ENCODE assay signal across 31 cellular contexts in the genomic region with DNA sequence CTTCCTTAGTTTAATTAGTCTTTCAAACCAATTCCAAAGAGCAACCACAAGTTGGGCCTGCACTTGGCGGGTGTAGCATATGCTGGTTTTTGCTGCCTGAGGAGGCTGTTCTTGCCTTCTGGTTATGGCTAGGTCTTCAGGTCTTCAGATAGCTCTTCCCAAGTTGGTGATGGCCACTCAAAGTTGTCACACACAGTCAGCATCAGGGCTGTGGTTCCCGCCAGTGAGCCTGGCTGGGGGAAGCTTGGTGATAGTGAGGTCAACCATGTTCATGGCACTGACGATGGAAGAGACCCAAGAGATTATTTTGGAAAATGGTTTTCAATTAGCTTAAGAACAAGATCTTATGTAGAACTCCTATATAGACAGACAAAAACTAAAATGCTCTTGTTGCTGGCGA. TPM values are rescaled to one million over a fixed set of nuclear protein-coding genes. Genes with fewer than 3 reads are reported as not detected.
"Had no signal": no experiment of that assay in that cellular context is flagged by ENCODE, and none has a peak within 500 bp of the region (broad histone marks: within the 10 kb centered on the region; RNA-seq: fewer than 3 reads in every experiment).

No MANE protein-coding gene starts in this region.

- H3K27ac Mint-ChIP-seq: stimulated activated effector memory CD8-positive, alpha-beta T cell treated with anti-CD3 and anti-CD28 coated beads, Interleukin-12 subunit alpha, Interleukin-12 subunit beta, amount 100 ng/mL, for 72 hours; stimulated activated memory B cell treated with anti-CD40 and anti-IgM and Interleukin-4, amounts not matched to agents 10 μg/mL and 1 μg/mL and 100 μg/mL, for 72 hours; stimulated activated naive B cell treated with anti-CD40 and anti-IgM and Interleukin-4, amounts not matched to agents 10 μg/mL and 1 μg/mL and 100 μg/mL, for 72 hours; stimulated activated naive CD8-positive, alpha-beta T cell treated with anti-CD3 and anti-CD28 coated beads, Interleukin-15, amount 100 ng/mL, for 72 hours; stimulated activated naive CD8-positive, alpha-beta T cell treated with anti-CD3 and anti-CD28 coated beads, Interleukin-15, Interleukin-2, amounts not matched to agents 100 ng/mL and 50 ng/mL, for 24 hours; type B pancreatic cell had no signal

- H3K36me3 Mint-ChIP-seq: stimulated activated effector memory CD8-positive, alpha-beta T cell treated with anti-CD3 and anti-CD28 coated beads, Interleukin-12 subunit alpha, Interleukin-12 subunit beta, amount 100 ng/mL, for 72 hours; stimulated activated memory B cell treated with anti-CD40 and anti-IgM and Interleukin-4, amounts not matched to agents 10 μg/mL and 1 μg/mL and 100 μg/mL, for 72 hours; stimulated activated naive B cell treated with anti-CD40 and anti-IgM and Interleukin-4, amounts not matched to agents 10 μg/mL and 1 μg/mL and 100 μg/mL, for 72 hours; type B pancreatic cell had no signal

- H3K4me1 Mint-ChIP-seq: stimulated activated effector memory CD8-positive, alpha-beta T cell treated with anti-CD3 and anti-CD28 coated beads, Interleukin-12 subunit alpha, Interleukin-12 subunit beta, amount 100 ng/mL, for 72 hours; stimulated activated memory B cell treated with anti-CD40 and anti-IgM and Interleukin-4, amounts not matched to agents 10 μg/mL and 1 μg/mL and 100 μg/mL, for 72 hours; stimulated activated naive B cell treated with anti-CD40 and anti-IgM and Interleukin-4, amounts not matched to agents 10 μg/mL and 1 μg/mL and 100 μg/mL, for 72 hours; stimulated activated naive CD8-positive, alpha-beta T cell treated with anti-CD3 and anti-CD28 coated beads, Interleukin-15, amount 100 ng/mL, for 72 hours had no signal

- H3K4me3 Mint-ChIP-seq: stimulated activated effector memory CD8-positive, alpha-beta T cell treated with anti-CD3 and anti-CD28 coated beads, Interleukin-12 subunit alpha, Interleukin-12 subunit beta, amount 100 ng/mL, for 72 hours; stimulated activated memory B cell treated with anti-CD40 and anti-IgM and Interleukin-4, amounts not matched to agents 10 μg/mL and 1 μg/mL and 100 μg/mL, for 72 hours; stimulated activated naive B cell treated with anti-CD40 and anti-IgM and Interleukin-4, amounts not matched to agents 10 μg/mL and 1 μg/mL and 100 μg/mL, for 72 hours; stimulated activated naive CD8-positive, alpha-beta T cell treated with anti-CD3 and anti-CD28 coated beads, Interleukin-15, amount 100 ng/mL, for 72 hours; stimulated activated naive CD8-positive, alpha-beta T cell treated with anti-CD3 and anti-CD28 coated beads, Interleukin-15, Interleukin-2, amounts not matched to agents 100 ng/mL and 50 ng/mL, for 24 hours; type B pancreatic cell had no signal

- DNase-seq: stimulated activated CD4-positive, alpha-beta T cell treated with anti-CD3 and anti-CD28 coated beads, Interleukin-2, amount 100 ng/mL, for 48 hours; stimulated activated CD4-positive, alpha-beta T cell treated with anti-CD3 and anti-CD28 coated beads, Interleukin-4, amount 100 ng/mL, for 1 hour; stimulated activated CD4-positive, alpha-beta T cell treated with anti-CD3 and anti-CD28 coated beads, Interleukin-4, amount 100 ng/mL, for 24 hours; stimulated activated CD4-positive, alpha-beta T cell treated with anti-CD3 and anti-CD28 coated beads, Interleukin-4, amount 100 ng/mL, for 4 hours; stimulated activated CD8-positive, alpha-beta memory T cell treated with anti-CD3 and anti-CD28 coated beads, Interleukin-4, amount 100 ng/mL, for 48 hours; stimulated activated naive B cell treated with anti-CD40 and anti-IgM and Interleukin-4, amounts not matched to agents 10 μg/mL and 1 μg/mL and 100 μg/mL, for 72 hours; stimulated activated naive CD4-positive, alpha-beta T cell; stimulated activated naive CD4-positive, alpha-beta T cell treated with Interleukin-2 at 50 U/mL for 16 hours; stimulated activated naive CD8-positive, alpha-beta T cell treated with anti-CD3 and anti-CD28 coated beads, Interleukin-15, amount 100 ng/mL, for 72 hours; stimulated activated naive CD8-positive, alpha-beta T cell treated with anti-CD3 and anti-CD28 coated beads, Interleukin-15, Interleukin-2, amounts not matched to agents 100 U/mL and 50 U/mL, for 24 hours; stomach; substantia nigra; testis; thyroid gland; tibial artery; transverse colon; trophoblast cell; upper lobe of left lung; upper lobe of right lung; uterus had no signal

- H3K9me3 Mint-ChIP-seq: stimulated activated effector memory CD8-positive, alpha-beta T cell treated with anti-CD3 and anti-CD28 coated beads, Interleukin-12 subunit alpha, Interleukin-12 subunit beta, amount 100 ng/mL, for 72 hours; stimulated activated memory B cell treated with anti-CD40 and anti-IgM and Interleukin-4, amounts not matched to agents 10 μg/mL and 1 μg/mL and 100 μg/mL, for 72 hours; stimulated activated naive B cell treated with anti-CD40 and anti-IgM and Interleukin-4, amounts not matched to agents 10 μg/mL and 1 μg/mL and 100 μg/mL, for 72 hours; stimulated activated naive CD8-positive, alpha-beta T cell treated with anti-CD3 and anti-CD28 coated beads, Interleukin-15, amount 100 ng/mL, for 72 hours; stimulated activated naive CD8-positive, alpha-beta T cell treated with anti-CD3 and anti-CD28 coated beads, Interleukin-15, Interleukin-2, amounts not matched to agents 100 ng/mL and 50 ng/mL, for 24 hours; type B pancreatic cell had no signal

RNA-seq across cellular contexts. Expression of a gene that starts 18.8 kb away (rescaled TPM):
- total RNA-seq: stomach, subcutaneous adipose tissue, suprapubic skin, thoracic aorta, tibial nerve, transverse colon, upper lobe of left lung, upper lobe of right lung, ureter, urinary bladder, uterus, vagina had no signal
